In genomic region chr1:227734546-227734857, GRCh38 we compare ENCODE assay signal across 8 cellular contexts. TPM values are rescaled to one million over a fixed set of nuclear protein-coding genes. Genes with fewer than 3 reads are reported as not detected.
A peak's percentile ranks its signal among the peaks of the same experiment; 100 is the strongest.
DNase-seq lines count a peak whose midpoint lies in the region; ATAC-seq, FAIRE-seq and TF ChIP-seq lines count a peak whose summit lies in the region.

No MANE protein-coding gene starts in this region.

- peak; percentile 36 for FAIRE-seq in GM12892 (lab: Jason Lieb, UNC)
- FAIRE-seq in K562 (lab: Jason Lieb, UNC), result peak; percentile 40
- FAIRE-seq in GM12891 (lab: Jason Lieb, UNC), result no peak

- TF ChIP-seq POLR2A in GM12892 (IDR thresholded peaks at IDR 0.05; ENCODE audit: low read depth, low read length) (no peak), K562 (conservative IDR thresholded peaks at IDR 0.05) (no peak), GM12891 (IDR thresholded peaks at IDR 0.05; ENCODE audit: low read depth, low read length) (no peak)

- H3K27ac ChIP-seq in HL-60 (replicated peaks) (peak overlapping the region; percentile 82), K562 (ENCODE audit: extremely low read depth, low read depth, low read length) (peak overlapping the region; percentile 81)

- H3K36me3 Mint-ChIP-seq in memory B cell, result peaks cover 2% of the 10 kb centered on the region

- H3K9me3 ChIP-seq in K562 (replicated peaks; ENCODE audit: control insufficient read depth, insufficient read depth, low read depth, low read length), result no peaks in the 10 kb centered on the region

- H3K27me3 Mint-ChIP-seq in memory B cell, result no peaks in the 10 kb centered on the region

- peaks cover 63% of the 10 kb centered on the region for H3K79me2 ChIP-seq in K562 (ENCODE audit: control insufficient read depth, insufficient read depth, low read length)

- peak overlapping the region; percentile 88 to 91 for H3K9ac ChIP-seq in K562 (ENCODE audit: insufficient read depth in 1 of 2, low read depth in 2 of 2, low read length in 2 of 2)

- CTCF ChIA-PET in K562 (lab: Yijun Ruan, JAX; ENCODE audit: low intra/inter-chr PET ratio), result no interaction called here

- H3K27ac Mint-ChIP-seq in memory B cell, result peak overlapping the region; percentile 96

- in situ Hi-C loops in K562 (cut with MboI), result no loop called here

- peaks cover 17% of the 10 kb centered on the region for H4K20me1 ChIP-seq in K562 (replicated peaks; ENCODE audit: control insufficient read depth, insufficient read depth, low read length)

- H3K9me1 ChIP-seq in K562 (ENCODE audit: control insufficient read depth, insufficient read depth, low read length), result no peaks in the 10 kb centered on the region

- peaks cover 35% of the 10 kb centered on the region; the same call in 2 of the 3 replicates for H3K36me3 ChIP-seq in K562 (ENCODE audit: control insufficient read depth, insufficient read depth, low read length)

- intact Hi-C loops in K562 (cut with micrococcal nuclease), result no loop called here

- H2AFZ ChIP-seq in K562 (ENCODE audit: low read depth, low read length), result peak overlapping the region; percentile 97

- H3K27me3 ChIP-seq in HL-60 (ENCODE audit: insufficient read depth, poor library complexity, severe bottlenecking) (no peaks in the 10 kb centered on the region), K562 (ENCODE audit: control insufficient read depth in 2 of 2, insufficient read depth in 2 of 2, low read length in 2 of 2) (no peaks in the 10 kb centered on the region)

- H3K4me3 ChIP-seq in HL-60 (replicated peaks; ENCODE audit: insufficient read depth, low read length) (peak overlapping the region; percentile 78), K562 (peak overlapping the region; percentile 100)

- 2% methylated on average over 10 of the region's 10 CpGs for WGBS in K562 (ENCODE audit: insufficient coverage, low coverage, missing lambda C conversion rate)

- BruUV-seq in K562 (replicated peaks; lab: Mats Ljungman, UMichigan), result no TSS peak

- no peak for TF ChIP-seq RAD21 in K562 (CRISPR knock-in tag; conservative IDR thresholded peaks at IDR 0.05 in 1 of 2, IDR thresholded peaks at IDR 0.05 in 1 of 2)

- POLR2A ChIA-PET in K562 (lab: Yijun Ruan, JAX), result interaction anchor here (0.6 to 1.0 kb wide), 4 partner anchors 9 to 348 kb away, joined by 3 read pairs; no protein-coding TSS in a partner anchor

- H3K4me3 Mint-ChIP-seq in memory B cell, result peak overlapping the region; percentile 97

- DNase-seq in GM12892 (ENCODE audit: insufficient read length) (no peak), HL-60 (ENCODE audit: low read depth in 1 of 2, low spot score in 1 of 2) (no peak), K562 (ENCODE audit: extremely low read depth in 1 of 4, low spot score in 3 of 4) (peak in 1 of 4 experiments; percentile 30), memory B cell (ENCODE audit: low spot score in 2 of 2) (no peak), NCI-H187 treated with DMSO at 0.1 percent for 48 hours (lab: John Stamatoyannopoulos, UW) (no peak), GM12891 (ENCODE audit: insufficient read length, low spot score) (no peak), cerebellar cortex (ENCODE audit: low spot score) (no peak), NCI-H510A (lab: John Stamatoyannopoulos, UW) (no peak)

- H3K4me2 ChIP-seq in K562 (ENCODE audit: insufficient read depth, low read length), result peak overlapping the region; percentile 100

- peaks cover 45% of the 10 kb centered on the region for H3K4me1 Mint-ChIP-seq in memory B cell

- no peaks in the 10 kb centered on the region for H3K9me3 Mint-ChIP-seq in memory B cell

- TF ChIP-seq CTCF in HL-60 (IDR thresholded peaks at IDR 0.05; ENCODE audit: insufficient read depth, low read length) (no peak), K562 (IDR thresholded peaks at IDR 0.05 in 2 of 3, conservative IDR thresholded peaks at IDR 0.05 in 1 of 3; ENCODE audit: insufficient read depth in 2 of 3, low read depth in 1 of 3, low read length in 3 of 3) (no peak)

- TF ChIP-seq EP300 in K562 (IDR thresholded peaks at IDR 0.05; ENCODE audit: low read length), result no peak

- peaks cover 4 to 64% of the 10 kb centered on the region in 2 experiments; a peak in 4 of 5 replicates for H3K4me1 ChIP-seq in K562 (replicated peaks in 1 of 2; ENCODE audit: control insufficient read depth in 2 of 2, insufficient read depth in 2 of 2, low read length in 2 of 2)

- ATAC-seq in K562, result peak; percentile 7
- ATAC-seq in memory B cell (ENCODE audit: low read depth), result no peak

TF ChIP-seq in K562, 482 proteins besides CTCF, POLR2A, EP300 and RAD21:
- 0 out of 2 replicates have a peak, but pooled peaks have one; percentile 28 for TF ChIP-seq MXI1 (IDR thresholded peaks at IDR 0.05; ENCODE audit: low read depth, low read length)
- TF ChIP-seq USF2 (CRISPR knock-in tag; IDR thresholded peaks at IDR 0.05), result 0 out of 2 replicates have a peak, but pooled peaks have one; percentile 1
- no peak for TF ChIP-seq JUNB (CRISPR knock-in tag; conservative IDR thresholded peaks at IDR 0.05)

TF ChIP-seq in GM12891, 5 proteins besides CTCF, POLR2A, EP300 and RAD21:
- no peak for TF ChIP-seq POLR2AphosphoS5 (IDR thresholded peaks at IDR 0.05; ENCODE audit: low read depth, low read length)
- TF ChIP-seq TAF1 (IDR thresholded peaks at IDR 0.05; ENCODE audit: low read depth, low read length), result no peak
- TF ChIP-seq POU2F2 (IDR thresholded peaks at IDR 0.05; ENCODE audit: low read depth, low read length), result no peak
- TF ChIP-seq PAX5 (IDR thresholded peaks at IDR 0.05; ENCODE audit: insufficient read depth, low read length, severe bottlenecking), result no peak
- TF ChIP-seq SPI1 (IDR thresholded peaks at IDR 0.05; ENCODE audit: low read depth, low read length), result no peak

RNA-seq across cellular contexts. Expression of gene JMJD4, which starts 0.6 kb away (rescaled TPM):
- polyA plus RNA-seq in GM12892 (2012; ENCODE audit: missing spikeins), result 8.5 TPM
- 49.8 and 198 TPM in 2 replicates for total RNA-seq in K562 (2011; cell fraction: chromatin; rRNA removed; ENCODE audit: low replicate concordance)
- total RNA-seq in K562 (2011; cell fraction: nucleolus; rRNA removed), result 191 and 200 TPM in 2 replicates
- 67.6 and 91.5 TPM in 2 replicates for total RNA-seq in K562 (2011; cell fraction: nucleoplasm; rRNA removed)
- total RNA-seq in K562 (2014; rRNA removed), result 39.6 and 52.8 TPM in 2 replicates
- total RNA-seq in K562 (2014; rRNA removed; fragmentation: Illumina TruSeq; extraction: Trizol), result 19.5 and 20.3 TPM in 2 replicates
- total RNA-seq in K562 (2015; rRNA removed; fragmentation: Illumina TruSeq; extraction: Trizol), result 30.3 and 33.9 TPM in 2 replicates
- 41.7 and 42.6 TPM in 2 replicates for total RNA-seq in K562 (2021)
- 23.4 and 29.2 TPM in 2 replicates for polyA plus RNA-seq in K562 (2011; rRNA removed)
- polyA plus RNA-seq in K562 (2011; cell fraction: cytosol; rRNA removed), result 30.5 and 75.3 TPM in 2 replicates
- polyA plus RNA-seq in K562 (2011; cell fraction: nucleus; rRNA removed), result 80.7 and 138 TPM in 2 replicates
- polyA plus RNA-seq in K562 (2012), result 22.6 and 23.5 TPM in 2 replicates
- 22.0 and 26.6 TPM in 2 replicates for polyA plus RNA-seq in K562 (2014; fragmentation: Illumina TruSeq; extraction: Trizol)
- 1 to 10 TPM; 1.4 to 3.0 TPM for polyA plus RNA-seq in K562 (2014; fragmentation: Nextera tagmentation; extraction: Ambion mirVana)
- 31.7 and 34.7 TPM in 2 replicates for polyA plus RNA-seq in K562 (2014; rRNA removed)
- 26.8 and 39.5 TPM in 2 replicates for polyA minus RNA-seq in K562 (2011; rRNA and poly(A)+ RNA removed)
- polyA minus RNA-seq in K562 (2011; cell fraction: cytosol; rRNA and poly(A)+ RNA removed), result 16.2 and 28.8 TPM in 2 replicates
- 148 and 159 TPM in 2 replicates for polyA minus RNA-seq in K562 (2011; cell fraction: nucleus; rRNA and poly(A)+ RNA removed)
- 10.5 TPM for polyA plus RNA-seq in GM12891 (2012; ENCODE audit: low read depth, missing spikeins)

RNA-seq across cellular contexts. Expression of gene SNAP47, which starts 0.7 kb away (rescaled TPM):
- polyA plus RNA-seq in GM12892 (2012; ENCODE audit: missing spikeins), result 22.3 TPM
- total RNA-seq in K562 (2011; cell fraction: chromatin; rRNA removed; ENCODE audit: low replicate concordance), result 76.1 and 128 TPM in 2 replicates
- total RNA-seq in K562 (2011; cell fraction: nucleolus; rRNA removed), result 57.5 and 65.0 TPM in 2 replicates
- 47.6 and 53.5 TPM in 2 replicates for total RNA-seq in K562 (2011; cell fraction: nucleoplasm; rRNA removed)
- total RNA-seq in K562 (2014; rRNA removed) (40.9 and 49.6 TPM in 2 replicates), K562 (2014; rRNA removed; fragmentation: Illumina TruSeq; extraction: Trizol) (30.7 and 32.7 TPM in 2 replicates), K562 (2015; rRNA removed; fragmentation: Illumina TruSeq; extraction: Trizol) (32.5 and 33.2 TPM in 2 replicates), K562 (2021) (37.3 and 41.3 TPM in 2 replicates)
- polyA plus RNA-seq in K562 (2011; rRNA removed) (32.1 and 36.8 TPM in 2 replicates), K562 (2014; fragmentation: Illumina TruSeq; extraction: Trizol) (32.6 and 36.8 TPM in 2 replicates), K562 (2014; fragmentation: Nextera tagmentation; extraction: Ambion mirVana) (1 to 10 TPM; 2.5 to 4.4 TPM), K562 (2014; rRNA removed) (24.9 and 33.0 TPM in 2 replicates)
- polyA plus RNA-seq in K562 (2011; cell fraction: cytosol; rRNA removed), result 38.5 and 42.9 TPM in 2 replicates
- polyA plus RNA-seq in K562 (2011; cell fraction: nucleus; rRNA removed), result 32.8 and 52.6 TPM in 2 replicates
- polyA plus RNA-seq in K562 (2012), result 28.7 and 32.4 TPM in 2 replicates
- polyA minus RNA-seq in K562 (2011; rRNA and poly(A)+ RNA removed), result 33.3 and 35.8 TPM in 2 replicates
- 21.2 TPM in 2 replicates for polyA minus RNA-seq in K562 (2011; cell fraction: cytosol; rRNA and poly(A)+ RNA removed)
- 38.6 and 53.3 TPM in 2 replicates for polyA minus RNA-seq in K562 (2011; cell fraction: nucleus; rRNA and poly(A)+ RNA removed)
- 21.8 TPM for polyA plus RNA-seq in GM12891 (2012; ENCODE audit: low read depth, missing spikeins)
